7 cellular contexts compared by ENCODE assay signal in genomic region chr6:34671801-34672656, GRCh38. TPM values are rescaled to one million over a fixed set of nuclear protein-coding genes. Genes with fewer than 3 reads are reported as not detected.
A peak's percentile ranks its signal among the peaks of the same experiment; 100 is the strongest.
DNase-seq lines count a peak whose midpoint lies in the region; ATAC-seq, FAIRE-seq and TF ChIP-seq lines count a peak whose summit lies in the region.

No MANE protein-coding gene starts in this region.

- peak; percentile 76 for ATAC-seq in HG03135 (IDR thresholded peaks at IDR 0.05; ENCODE audit: unreplicated experiment)

- H3K36me3 Mint-ChIP-seq in osteocyte (ENCODE audit: unreplicated experiment), result peaks cover 4% of the 10 kb centered on the region

- DNase-seq in GM19239 (ENCODE audit: insufficient read length, low spot score) (peak; percentile 26), T-helper 9 cell (peak; percentile 58), cardiac fibroblast (ENCODE audit: low read depth in 2 of 2) (peak; percentile 39 to 85), osteocyte (ENCODE audit: extremely low spot score, unreplicated experiment) (no peak), ACHN (no peak), cerebellar cortex (ENCODE audit: low spot score) (no peak)

- no peaks in the 10 kb centered on the region for H3K9me3 Mint-ChIP-seq in osteocyte (ENCODE audit: unreplicated experiment)

- in situ Hi-C loops in ACHN (cut with HindIII; ENCODE audit: low pct_ligation_motif_present, low pct_unique_long_range_greater_than_20kb, low sequenced_read_pairs), result no loop called here

- H3K27me3 Mint-ChIP-seq in osteocyte (ENCODE audit: unreplicated experiment), result no peaks in the 10 kb centered on the region

- H3K27ac Mint-ChIP-seq in osteocyte (ENCODE audit: unreplicated experiment), result peak overlapping the region; percentile 80

- TF ChIP-seq CTCF in cardiac fibroblast (IDR thresholded peaks at IDR 0.05; ENCODE audit: low read depth, low read length) (no peak), osteocyte (IDR thresholded peaks at IDR 0.05) (no peak)

- H3K4me1 Mint-ChIP-seq in osteocyte (ENCODE audit: unreplicated experiment), result peaks cover 34% of the 10 kb centered on the region

- no peak overlapping the region for H3K4me3 ChIP-seq in cardiac fibroblast (replicated peaks in 1 of 2; ENCODE audit: low read depth in 2 of 2, low read length in 2 of 2)

- FAIRE-seq in GM19239 (lab: Jason Lieb, UNC), result peak; percentile 95

- no peak overlapping the region for H3K4me3 Mint-ChIP-seq in osteocyte (ENCODE audit: unreplicated experiment)

RNA-seq across cellular contexts. Expression of gene ILRUN, which starts 24.5 kb away (rescaled TPM):
- 47.3 and 50.2 TPM in 2 replicates for total RNA-seq in osteocyte

Comparison
In these comparisons a context has a peak if more than half of its experiments do, and no peak if none do; other contexts are left out.
1. DNase-seq: peak in GM19239 (single experiment), T-helper 9 cell (single experiment) and cardiac fibroblast (2 of 2); none in osteocyte (single experiment), ACHN (single experiment) and cerebellar cortex (single experiment).